Comparison of ENCODE assay signal across 36 cellular contexts in the genomic region with DNA sequence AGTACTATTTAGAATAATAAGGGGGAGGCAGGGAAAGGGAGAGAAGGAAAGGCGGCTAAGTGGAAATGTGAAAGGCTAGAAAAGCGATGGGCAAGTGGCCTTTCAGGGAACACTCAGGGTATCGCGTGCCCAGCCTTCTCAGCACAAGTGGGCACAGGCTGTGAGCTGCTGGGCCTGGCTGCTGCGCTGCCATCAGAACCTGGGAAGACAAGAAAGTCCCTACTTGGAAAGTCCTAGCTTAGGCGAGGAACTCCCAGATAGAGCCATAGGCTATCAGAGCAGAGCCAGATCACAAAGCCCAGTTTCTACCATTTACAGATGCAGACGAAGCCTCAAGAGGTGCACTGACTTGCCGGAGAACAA. TPM values are rescaled to one million over a fixed set of nuclear protein-coding genes. Genes with fewer than 3 reads are reported as not detected.
DNase-seq lines count a peak whose midpoint lies in the region; ATAC-seq and TF ChIP-seq lines count a peak whose summit lies in the region.
"Had no signal": no experiment of that assay in that cellular context is flagged by ENCODE, and none has a peak within 500 bp of the region (broad histone marks: within the 10 kb centered on the region; RNA-seq: fewer than 3 reads in every experiment).

No MANE protein-coding gene starts in this region.

- no peak for TF ChIP-seq CTCF in endodermal cell (conservative IDR thresholded peaks at IDR 0.05)
- no peak for TF ChIP-seq CTCF in mesothelial cell of epicardium (IDR thresholded peaks at IDR 0.05; ENCODE audit: unreplicated experiment)
- TF ChIP-seq CTCF in gastrocnemius medialis (IDR thresholded peaks at IDR 0.05 in 4 of 5, conservative IDR thresholded peaks at IDR 0.05 in 1 of 5) = no peak

- peaks cover 2% of the 10 kb centered on the region for H3K9me3 Mint-ChIP-seq in endodermal cell
- H3K9me3 Mint-ChIP-seq in mesothelial cell of epicardium = no peaks in the 10 kb centered on the region
- H3K9me3 Mint-ChIP-seq: activated naive CD8-positive, alpha-beta T cell treated with anti-CD3 and anti-CD28 coated beads, Interleukin-2, amount 10 ng/mL, durations not matched to agents 7 days and 5 days; activated T-cell treated with anti-CD3 and anti-CD28 coated beads, Interleukin-2, amount 50 U/mL, for 24 hours; CD4-positive, CD25-positive, alpha-beta regulatory T cell; effector memory CD8-positive, alpha-beta T cell; HFFc6 had no signal

- H3K27me3 ChIP-seq in endodermal cell (ENCODE audit: control insufficient read depth, insufficient read depth, low read length, poor library complexity, severe bottlenecking) = no peaks in the 10 kb centered on the region
- H3K27me3 ChIP-seq in gastrocnemius medialis = no peaks in the 10 kb centered on the region
- H3K27me3 ChIP-seq: SJSA1, suprapubic skin had no signal

- H3K4me3 ChIP-seq in endodermal cell (ENCODE audit: low read length) (peak overlapping the region; percentile 4), gastrocnemius medialis (no peak overlapping the region)
- H3K4me3 ChIP-seq: cardiac muscle cell, SJSA1, smooth muscle cell, suprapubic skin had no signal

- peak overlapping the region; percentile 88 for H3K27ac Mint-ChIP-seq in endodermal cell
- peak overlapping the region; percentile 47 for H3K27ac Mint-ChIP-seq in mesothelial cell of epicardium
- H3K27ac Mint-ChIP-seq: activated naive CD8-positive, alpha-beta T cell treated with anti-CD3 and anti-CD28 coated beads, Interleukin-2, amount 10 ng/mL, durations not matched to agents 7 days and 5 days; activated T-cell treated with anti-CD3 and anti-CD28 coated beads, Interleukin-2, amount 50 U/mL, for 24 hours; CD4-positive, CD25-positive, alpha-beta regulatory T cell; effector memory CD8-positive, alpha-beta T cell; HFFc6 had no signal

- H3K9me3 ChIP-seq in endodermal cell (ENCODE audit: control insufficient read depth, low read length) (no peaks in the 10 kb centered on the region), gastrocnemius medialis (no peaks in the 10 kb centered on the region)
- H3K9me3 ChIP-seq: SJSA1, suprapubic skin had no signal

- no peaks in the 10 kb centered on the region for H3K36me3 Mint-ChIP-seq in endodermal cell (ENCODE audit: low read depth)
- no peaks in the 10 kb centered on the region for H3K36me3 Mint-ChIP-seq in mesothelial cell of epicardium
- H3K36me3 Mint-ChIP-seq: activated naive CD8-positive, alpha-beta T cell treated with anti-CD3 and anti-CD28 coated beads, Interleukin-2, amount 10 ng/mL, durations not matched to agents 7 days and 5 days; CD4-positive, CD25-positive, alpha-beta regulatory T cell had no signal

- H3K4me1 ChIP-seq in endodermal cell (ENCODE audit: control insufficient read depth, insufficient read depth, low read length) (peaks cover 40% of the 10 kb centered on the region), gastrocnemius medialis (peaks cover 20 to 27% of the 10 kb centered on the region in 2 donors)
- H3K4me1 ChIP-seq: SJSA1, suprapubic skin had no signal

- no peaks in the 10 kb centered on the region for H3K36me3 ChIP-seq in endodermal cell (ENCODE audit: control insufficient read depth, insufficient read depth, low read length)
- H3K36me3 ChIP-seq in gastrocnemius medialis = no peaks in the 10 kb centered on the region
- H3K36me3 ChIP-seq: cardiac muscle cell, SJSA1, suprapubic skin had no signal

- WGBS in endodermal cell (ENCODE audit: insufficient coverage in 1 of 2, insufficient read length in 1 of 2), 2 experiments = 27 to 29% methylated on average over 7 to 8 of the region's 8 CpGs

- peaks cover 48% of the 10 kb centered on the region for H3K27me3 Mint-ChIP-seq in endodermal cell (ENCODE audit: insufficient read depth)
- H3K27me3 Mint-ChIP-seq in mesothelial cell of epicardium (ENCODE audit: low read depth) = no peaks in the 10 kb centered on the region

- H3K27ac ChIP-seq in endodermal cell (ENCODE audit: low read depth, low read length) (no peak overlapping the region), gastrocnemius medialis (peak overlapping the region in 1 of 4 donors; percentile 26)
- H3K27ac ChIP-seq: cardiac muscle cell, KMS-11, RWPE1, SJSA1, suprapubic skin had no signal

- H3K4me3 Mint-ChIP-seq in endodermal cell = peak overlapping the region; percentile 35
- no peak overlapping the region for H3K4me3 Mint-ChIP-seq in mesothelial cell of epicardium
- H3K4me3 Mint-ChIP-seq: activated naive CD8-positive, alpha-beta T cell treated with anti-CD3 and anti-CD28 coated beads, Interleukin-2, amount 10 ng/mL, durations not matched to agents 7 days and 5 days; activated T-cell treated with anti-CD3 and anti-CD28 coated beads, Interleukin-2, amount 50 U/mL, for 24 hours; CD4-positive, CD25-positive, alpha-beta regulatory T cell; effector memory CD8-positive, alpha-beta T cell; HFFc6 had no signal

- ATAC-seq in gastrocnemius medialis = no peak
- ATAC-seq: effector memory CD8-positive, alpha-beta T cell had no signal

- in situ Hi-C loops in gastrocnemius medialis (cut with MboI; ENCODE audit: low sequenced_read_pairs in 4 of 4) = no loop called here

- H3K4me1 Mint-ChIP-seq in endodermal cell (peaks cover 54% of the 10 kb centered on the region), mesothelial cell of epicardium (peaks cover 30% of the 10 kb centered on the region)
- H3K4me1 Mint-ChIP-seq: activated naive CD8-positive, alpha-beta T cell treated with anti-CD3 and anti-CD28 coated beads, Interleukin-2, amount 10 ng/mL, durations not matched to agents 7 days and 5 days; CD4-positive, CD25-positive, alpha-beta regulatory T cell had no signal

- H3K9ac ChIP-seq in endodermal cell (ENCODE audit: extremely low read depth, low read length, poor library complexity, severe bottlenecking) = peak overlapping the region; percentile 2
- H3K9ac ChIP-seq: KMS-11 had no signal

- peak; percentile 17 for DNase-seq in NCI-H510A treated with DMSO at 0.1 percent for 48 hours (lab: John Stamatoyannopoulos, UW)
- no peak for DNase-seq in NCI-H510A (lab: John Stamatoyannopoulos, UW)
- peak; percentile 77 for DNase-seq in endodermal cell
- DNase-seq in mesothelial cell of epicardium (ENCODE audit: low spot score in 2 of 2, unreplicated experiment in 2 of 2) = no peak
- peak; percentile 22 for DNase-seq in ureter (ENCODE audit: low spot score)
- DNase-seq in NCI-H1105 treated with DMSO at 0.1 percent for 48 hours (lab: John Stamatoyannopoulos, UW) = no peak
- DNase-seq in NCI-H446 (lab: John Stamatoyannopoulos, UW) = no peak
- DNase-seq in gastrocnemius medialis = no peak
- DNase-seq: activated CD4-positive, alpha-beta T cell treated with anti-CD3 and anti-CD28 coated beads, Interleukin-2, amount 50 U/mL, for 1 hour; activated effector memory CD4-positive, alpha-beta T cell treated with anti-CD3 and anti-CD28 coated beads, Interleukin-2, amount 50 U/mL, for 16 hours; activated naive CD8-positive, alpha-beta T cell treated with anti-CD3 and anti-CD28 coated beads, Interleukin-2, amount 10 ng/mL, durations not matched to agents 7 days and 5 days; activated T-cell treated with anti-CD3 and anti-CD28 coated beads, Interleukin-2, amount 50 U/mL, for 24 hours; aorta; CD4-positive, CD25-positive, alpha-beta regulatory T cell; effector memory CD8-positive, alpha-beta T cell; erythroblast; GDM1; glutamatergic neuron; HFFc6; MM.1S; NCI-H2107; right cardiac atrium; stimulated activated naive CD4-positive, alpha-beta T cell; T1000 had no signal

- no peak for TF ChIP-seq POLR2A in gastrocnemius medialis (IDR thresholded peaks at IDR 0.05)

- intact Hi-C loops in gastrocnemius medialis (cut with DNase I; ENCODE audit: low total_unique reads) = no loop called here

RNA-seq across cellular contexts. Expression of a gene that starts 9.8 kb away (rescaled TPM):
- 100 to 1,000 TPM; 193 to 266 TPM for total RNA-seq in endodermal cell
- polyA plus RNA-seq in endodermal cell (2013, experiment 1 of 2) = 133 TPM
- polyA plus RNA-seq in endodermal cell (2013, experiment 2 of 2) = 134 TPM
- total RNA-seq in mesothelial cell of epicardium = 126 to 132 TPM (median 132 TPM) in 3 replicates
- total RNA-seq in ureter = 24.2 TPM
- 1 to 10 TPM; 4.4 to 9.4 (median 6.4) TPM for total RNA-seq in gastrocnemius medialis

RNA-seq across cellular contexts. Expression of a gene that starts 49.2 kb away (rescaled TPM):
- total RNA-seq in endodermal cell (1 to 10 TPM in 1 of 2 donors, under 1 TPM in 1; 0.62 to 1.0 TPM), mesothelial cell of epicardium (0.24 to 0.45 TPM (median 0.25 TPM) in 3 replicates), ureter (not detected), gastrocnemius medialis (not detected)
- 0.43 TPM for polyA plus RNA-seq in endodermal cell (2013, experiment 1 of 2)
- 0.33 TPM for polyA plus RNA-seq in endodermal cell (2013, experiment 2 of 2)
- total RNA-seq: activated naive CD8-positive, alpha-beta T cell treated with anti-CD3 and anti-CD28 coated beads, Interleukin-2, amount 10 ng/mL, durations not matched to agents 7 days and 5 days; aorta; cardiac muscle cell; CD4-positive, CD25-positive, alpha-beta regulatory T cell; kidney epithelial cell; lung microvascular endothelial cell; mucosa of gallbladder; NCI-H460; OCI-LY7; right cardiac atrium; smooth muscle cell had no signal
- polyA plus RNA-seq: aorta; CD4-positive, CD25-positive, alpha-beta regulatory T cell; neural cell; right cardiac atrium; smooth muscle cell had no signal

Comparison
In these comparisons a context has a peak if more than half of its experiments do, and no peak if none do; other contexts are left out.
1. DNase-seq: peak in NCI-H510A treated with DMSO at 0.1 percent for 48 hours (single experiment), endodermal cell (single experiment) and ureter (single experiment); none in NCI-H510A (single experiment), mesothelial cell of epicardium (0 of 2), NCI-H1105 treated with DMSO at 0.1 percent for 48 hours (single experiment), NCI-H446 (0 of 2) and gastrocnemius medialis (0 of 2).